ENCODE assay signal across 12 cellular contexts in genomic region chr17:74768763-74769114, GRCh38. TPM values are rescaled to one million over a fixed set of nuclear protein-coding genes. Genes with fewer than 3 reads are reported as not detected.
A peak's percentile ranks its signal among the peaks of the same experiment; 100 is the strongest.
DNase-seq lines count a peak whose midpoint lies in the region; ATAC-seq and TF ChIP-seq lines count a peak whose summit lies in the region.
"Had no signal": no experiment of that assay in that cellular context is flagged by ENCODE, and none has a peak within 500 bp of the region (broad histone marks: within the 10 kb centered on the region; RNA-seq: fewer than 3 reads in every experiment).

No MANE protein-coding gene starts in this region.

- no peaks in the 10 kb centered on the region for H3K27me3 Mint-ChIP-seq in natural killer cell (ENCODE audit: low read depth in 2 of 2)

- H3K4me3 ChIP-seq in A673 (ENCODE audit: low read depth, low read length, poor library complexity, severe bottlenecking) (no peak overlapping the region), PC-9 (no peak overlapping the region), lower lobe of right lung (no peak overlapping the region)
- H3K4me3 ChIP-seq: BLaER1 had no signal

- no peak overlapping the region for H2AFZ ChIP-seq in PC-9

- H3K4me2 ChIP-seq in PC-9, result no peak overlapping the region
- H3K4me2 ChIP-seq: BLaER1 had no signal

- no peaks in the 10 kb centered on the region for H3K79me2 ChIP-seq in PC-9 (ENCODE audit: low read depth)

- peaks cover 23 to 53% of the 10 kb centered on the region in 2 donors for H3K4me1 Mint-ChIP-seq in natural killer cell

- CTCF ChIA-PET in A673 (lab: Charles Lee), result no interaction called here
- CTCF ChIA-PET in PC-9 (lab: Charles Lee), result no interaction called here

- H3K4me3 Mint-ChIP-seq in natural killer cell, result no peak overlapping the region

- no peaks in the 10 kb centered on the region for H3K9me2 ChIP-seq in PC-9 (ENCODE audit: insufficient read depth)

- H3K27me3 ChIP-seq in A673 (replicated peaks; ENCODE audit: insufficient read depth, low read depth, low read length, poor library complexity) (no peaks in the 10 kb centered on the region), PC-9 (ENCODE audit: insufficient read depth, low read depth) (no peaks in the 10 kb centered on the region), lower lobe of right lung (ENCODE audit: low read depth) (no peaks in the 10 kb centered on the region)
- H3K27me3 ChIP-seq: BLaER1 had no signal

- H4K20me1 ChIP-seq in PC-9 (ENCODE audit: insufficient read depth), result peaks cover 25% of the 10 kb centered on the region

- intact Hi-C loops in A673 (cut with micrococcal nuclease; ENCODE audit: unreplicated experiment), result no loop called here
- intact Hi-C loops in PC-9 (cut with micrococcal nuclease; ENCODE audit: unreplicated experiment), result loop anchor here (1.0 kb wide), 1 partner anchor 8 kb away; no protein-coding TSS in a partner anchor
- intact Hi-C loops in natural killer cell (cut with micrococcal nuclease), result no loop called here
- intact Hi-C loops in lower lobe of right lung (cut with DNase I), result no loop called here

- POLR2A ChIA-PET in A673 (lab: Charles Lee; ENCODE audit: low non-redundant PET), result no interaction called here
- POLR2A ChIA-PET in PC-9 (lab: Charles Lee; ENCODE audit: unreplicated experiment), result no interaction called here

- DNase-seq in A673 (ENCODE audit: low spot score) (no peak), PC-9 (no peak), natural killer cell (no peak), NCI-H1930 (lab: John Stamatoyannopoulos, UW) (no peak), lower lobe of right lung (no peak)
- DNase-seq: activated CD4-positive, alpha-beta T cell treated with anti-CD3 and anti-CD28 coated beads for 1 hour; GOT3 had no signal

- H3K9me3 Mint-ChIP-seq in natural killer cell, result no peaks in the 10 kb centered on the region

- H3K36me3 Mint-ChIP-seq in natural killer cell, result peaks cover 7% of the 10 kb centered on the region

- H3K4me1 ChIP-seq in A673 (ENCODE audit: insufficient read depth, low read length, poor library complexity, severe bottlenecking) (no peaks in the 10 kb centered on the region), PC-9 (replicated peaks; ENCODE audit: insufficient read depth) (peaks cover 11% of the 10 kb centered on the region), lower lobe of right lung (peaks cover 10% of the 10 kb centered on the region)

- H3F3A ChIP-seq in PC-9 (ENCODE audit: insufficient read depth, low read depth), result peaks cover 37% of the 10 kb centered on the region; the same call in 1 of the 2 replicates

- H3K9me3 ChIP-seq in A673 (ENCODE audit: low read depth, low read length, poor library complexity, severe bottlenecking), result no peaks in the 10 kb centered on the region
- H3K9me3 ChIP-seq in PC-9 (ENCODE audit: insufficient read depth, low read depth), result no peaks in the 10 kb centered on the region
- no peaks in the 10 kb centered on the region for H3K9me3 ChIP-seq in lower lobe of right lung
- H3K9me3 ChIP-seq: BLaER1 had no signal

- H3K27ac Mint-ChIP-seq in natural killer cell, result peak overlapping the region; percentile 81 to 84

- TF ChIP-seq CTCF in A673 (conservative IDR thresholded peaks at IDR 0.05; ENCODE audit: low read depth, low read length) (no peak), PC-9 (conservative IDR thresholded peaks at IDR 0.05) (no peak), natural killer cell (IDR thresholded peaks at IDR 0.05) (no peak), lower lobe of right lung (IDR thresholded peaks at IDR 0.05) (no peak)

- BruUV-seq in A673 (replicated peaks; lab: Mats Ljungman, UMichigan), result TSS peak; percentile 62
- BruUV-seq in PC-9 (replicated peaks; lab: Mats Ljungman, UMichigan), result TSS peak; percentile 37

- H3K27ac ChIP-seq in A673 (ENCODE audit: low read depth, low read length, poor library complexity, severe bottlenecking) (no peak overlapping the region), PC-9 (no peak overlapping the region), cingulate gyrus (ENCODE audit: low read depth, low read length) (peak overlapping the region; percentile 87), lower lobe of right lung (no peak overlapping the region)
- H3K27ac ChIP-seq: BLaER1 had no signal

- no peak for ATAC-seq in natural killer cell
- ATAC-seq in GM18870 (IDR thresholded peaks at IDR 0.05; ENCODE audit: unreplicated experiment), result no peak
- ATAC-seq in lower lobe of right lung, result no peak
- no peak for ATAC-seq in HG03442 (IDR thresholded peaks at IDR 0.05; ENCODE audit: unreplicated experiment)

- H3K36me3 ChIP-seq in A673 (ENCODE audit: insufficient read depth, low read length, poor library complexity, severe bottlenecking), result peaks cover 40% of the 10 kb centered on the region
- 0 out of 2 replicates have a peak, but pooled peaks cover 5% of the 10 kb centered on the region for H3K36me3 ChIP-seq in PC-9 (ENCODE audit: low read depth)
- H3K36me3 ChIP-seq in lower lobe of right lung, result peaks cover 66% of the 10 kb centered on the region

RNA-seq across cellular contexts. Expression of gene NAT9, which starts 7.4 kb away (rescaled TPM):
- total RNA-seq in A673 (2021) (55.6 and 60.6 TPM in 2 replicates), PC-9 (2021) (31.5 and 37.6 TPM in 2 replicates), natural killer cell (10 to 100 TPM; 20.0 to 27.2 (median 24.8) TPM), lower lobe of right lung (48.6 TPM)

RNA-seq across cellular contexts. Expression of gene NHERF1, which starts 20.3 kb away (rescaled TPM):
- total RNA-seq in A673 (2021), result 33.8 and 47.9 TPM in 2 replicates
- total RNA-seq in PC-9 (2021), result 83.6 and 105 TPM in 2 replicates
- 100 to 1,000 TPM; 323 to 372 (median 362) TPM for total RNA-seq in natural killer cell
- 35.7 TPM for total RNA-seq in lower lobe of right lung

RNA-seq across cellular contexts. Expression of gene RAB37, which starts 31.7 kb away (rescaled TPM):
- total RNA-seq in A673 (2021) (not detected in 2 replicates), PC-9 (2021) (not detected in 2 replicates), natural killer cell (100 to 1,000 TPM; 150 to 184 (median 169) TPM), lower lobe of right lung (7.4 TPM)
- total RNA-seq: glomerular endothelial cell had no signal

RNA-seq across cellular contexts. Expression of gene CD300LF, which starts 56.0 kb away (rescaled TPM):
- total RNA-seq in A673 (2021) (not detected in 2 replicates), PC-9 (2021) (not detected in 2 replicates), natural killer cell (10 to 100 TPM in 1 of 3 donors, 1 to 10 TPM in 2; 1.9 to 10.6 (median 8.7) TPM), lower lobe of right lung (66.2 TPM)
- total RNA-seq: glomerular endothelial cell had no signal

Comparison
In these comparisons a context has a peak if more than half of its experiments do, and no peak if none do; other contexts are left out.
1. RNA of gene RAB37, which starts 31.7 kb away (total RNA-seq): 150 to 184 TPM in natural killer cell; 7.4 TPM in lower lobe of right lung (single experiment), not detected in PC-9 and not detected in A673; every median in the first group is over 10 times any median in the second.